14 cellular contexts compared by ENCODE assay signal in genomic region chr13:94054159-94054558, GRCh38.
A peak's percentile ranks its signal among the peaks of the same experiment; 100 is the strongest.
DNase-seq lines count a peak whose midpoint lies in the region; FAIRE-seq and TF ChIP-seq lines count a peak whose summit lies in the region.
"Had no signal": no experiment of that assay in that cellular context is flagged by ENCODE, and none has a peak within 500 bp of the region (broad histone marks: within the 10 kb centered on the region; RNA-seq: fewer than 3 reads in every experiment).

No MANE protein-coding gene starts in this region.

- H3K4me2 ChIP-seq in H1 (ENCODE audit: insufficient read depth in 1 of 2, low read depth in 2 of 2, low read length in 2 of 2) = no peak overlapping the region

- H2BK12ac ChIP-seq in H1 (ENCODE audit: low read depth, low read length) = no peak overlapping the region

- no peak overlapping the region for H3K9ac ChIP-seq in H1 (replicated peaks in 1 of 4; ENCODE audit: extremely low read depth in 1 of 4, low read depth in 3 of 4, low read length in 3 of 4)

- TF ChIP-seq EP300 in H1 (IDR thresholded peaks at IDR 0.05; ENCODE audit: borderline replicate concordance in 1 of 2, low read depth in 2 of 2, low read length in 2 of 2) = no peak

- no peaks in the 10 kb centered on the region for H3K4me1 ChIP-seq in H1 (replicated peaks in 1 of 4; ENCODE audit: control insufficient read depth in 3 of 4, insufficient read depth in 4 of 4, low read length in 3 of 4)

- H3K79me2 ChIP-seq in H1 (ENCODE audit: control insufficient read depth in 1 of 2, insufficient read depth in 2 of 2, low read length in 2 of 2) = no peaks in the 10 kb centered on the region

- H3K36me3 ChIP-seq in KOPT-K1 (ENCODE audit: insufficient read depth, low read length) (no peaks in the 10 kb centered on the region), H1 (ENCODE audit: control insufficient read depth in 2 of 4, insufficient read depth in 4 of 4, low read length in 3 of 4) (no peaks in the 10 kb centered on the region)

- no peak overlapping the region for H2AFZ ChIP-seq in H1 (ENCODE audit: low read length)

- CTCF ChIA-PET in H1 (lab: Charles Lee; ENCODE audit: partially characterized antibody) = interaction anchor here (1.3 to 2.0 kb wide), 2 partner anchors 10 to 139 kb away, joined by 4 to 8 read pairs; no protein-coding TSS in a partner anchor

- no peaks in the 10 kb centered on the region for H3K36me3 Mint-ChIP-seq in neural crest cell (ENCODE audit: low read depth)
- no peaks in the 10 kb centered on the region for H3K36me3 Mint-ChIP-seq in activated T-helper 1 cell treated with anti-CD3 and anti-CD28 coated beads, Interleukin-12 subunit alpha, Interleukin-12 subunit beta, Interleukin-2, Interleukin-4 antibody, amounts not matched to agents 30 ng/mL and 10 ng/mL and 1 ng/mL, durations not matched to agents 14 hours and 24 hours and 36 hours (ENCODE audit: low read depth)

- no peak for TF ChIP-seq CTCF in H1 (IDR thresholded peaks at IDR 0.05; ENCODE audit: control extremely low read depth in 1 of 3, insufficient read depth in 1 of 3, low read depth in 1 of 3, low read length in 3 of 3)
- TF ChIP-seq CTCF in neural crest cell (conservative IDR thresholded peaks at IDR 0.05) = no peak

- H4K91ac ChIP-seq in H1 (replicated peaks; ENCODE audit: insufficient read length, low read length) = no peak overlapping the region

- no peaks in the 10 kb centered on the region for H3K79me1 ChIP-seq in H1 (ENCODE audit: low read depth, low read length)

- H3K9me3 Mint-ChIP-seq in neural crest cell = peaks cover 4% of the 10 kb centered on the region
- no peaks in the 10 kb centered on the region for H3K9me3 Mint-ChIP-seq in activated T-helper 1 cell treated with anti-CD3 and anti-CD28 coated beads, Interleukin-12 subunit alpha, Interleukin-12 subunit beta, Interleukin-2, Interleukin-4 antibody, amounts not matched to agents 30 ng/mL and 10 ng/mL and 1 ng/mL, durations not matched to agents 14 hours and 24 hours and 36 hours
- H3K9me3 Mint-ChIP-seq: H9 had no signal

- peak overlapping the region; percentile 62; the same call in 1 of the 2 replicates for H4K8ac ChIP-seq in H1 (ENCODE audit: extremely low read depth, insufficient read depth, low read length)

- H3K23ac ChIP-seq in H1 (ENCODE audit: insufficient read length) = no peak overlapping the region

- peak overlapping the region; percentile 57 for H3K27ac Mint-ChIP-seq in neural crest cell (ENCODE audit: unreplicated experiment)
- H3K27ac Mint-ChIP-seq in activated T-helper 1 cell treated with anti-CD3 and anti-CD28 coated beads, Interleukin-12 subunit alpha, Interleukin-12 subunit beta, Interleukin-2, Interleukin-4 antibody, amounts not matched to agents 30 ng/mL and 10 ng/mL and 1 ng/mL, durations not matched to agents 14 hours and 24 hours and 36 hours = no peak overlapping the region
- H3K27ac Mint-ChIP-seq: H9 had no signal

- DNase-seq in ELF-1 (ENCODE audit: low read depth, low spot score) = peak; percentile 37
- no peak for DNase-seq in H1 (ENCODE audit: low read depth in 1 of 2, low spot score in 2 of 2)
- no peak for DNase-seq in neural crest cell (ENCODE audit: low read depth, low spot score)
- no peak for DNase-seq in HCEC 1CT
- no peak for DNase-seq in stimulated activated CD4-positive, alpha-beta T cell treated with anti-CD3 and anti-CD28 coated beads, Interleukin-2, amount 100 ng/mL, for 24 hours
- no peak for DNase-seq in AML-193 (lab: John Stamatoyannopoulos, UW)
- no peak for DNase-seq in activated T-helper 1 cell treated with anti-CD3 and anti-CD28 coated beads, Interleukin-12 subunit alpha, Interleukin-12 subunit beta, Interleukin-2, Interleukin-4 antibody, amounts not matched to agents 30 ng/mL and 10 ng/mL and 1 ng/mL, durations not matched to agents 14 hours and 24 hours and 36 hours (ENCODE audit: low spot score)
- DNase-seq: EL, H9, NCI-H146, NCI-H345, NCI-H526 treated with DMSO at 0.1 percent for 48 hours, SHP77 treated with DMSO at 0.1 percent for 48 hours had no signal

- no peak overlapping the region for H3K4me3 ChIP-seq in H1 (ENCODE audit: extremely low read depth in 1 of 4, insufficient read depth in 2 of 4, low read depth in 3 of 4, low read length in 4 of 4)

- intact Hi-C loops in activated T-helper 1 cell treated with anti-CD3 and anti-CD28 coated beads, Interleukin-12 subunit alpha, Interleukin-12 subunit beta, Interleukin-2, Interleukin-4 antibody, amounts not matched to agents 30 ng/mL and 10 ng/mL and 1 ng/mL, durations not matched to agents 14 hours and 24 hours and 36 hours (cut with micrococcal nuclease) = no loop called here

- H4K5ac ChIP-seq in H1 (ENCODE audit: insufficient read length, low read depth, low read length) = no peak overlapping the region

- no peak overlapping the region for H2BK120ac ChIP-seq in H1 (replicated peaks; ENCODE audit: low read depth, low read length)

- no peaks in the 10 kb centered on the region for H3K27me3 ChIP-seq in H1 (replicated peaks in 1 of 4; ENCODE audit: control insufficient read depth in 3 of 4, extremely low read depth in 1 of 4, insufficient read depth in 3 of 4, low read length in 3 of 4)

- no peak for TF ChIP-seq POLR2A in H1 (IDR thresholded peaks at IDR 0.05; ENCODE audit: control extremely low read depth in 1 of 2, low read depth in 2 of 2, low read length in 2 of 2)

- no peak overlapping the region for H3K4me3 Mint-ChIP-seq in neural crest cell
- no peak overlapping the region for H3K4me3 Mint-ChIP-seq in activated T-helper 1 cell treated with anti-CD3 and anti-CD28 coated beads, Interleukin-12 subunit alpha, Interleukin-12 subunit beta, Interleukin-2, Interleukin-4 antibody, amounts not matched to agents 30 ng/mL and 10 ng/mL and 1 ng/mL, durations not matched to agents 14 hours and 24 hours and 36 hours
- H3K4me3 Mint-ChIP-seq: H9 had no signal

- WGBS in H1 (ENCODE audit: extremely low coverage in 1 of 2, insufficient coverage in 1 of 2, insufficient read length in 1 of 2, insufficient replicate concordance in 2 of 2, low coverage in 1 of 2, low lambda C conversion rate in 2 of 2, missing lambda C conversion rate in 1 of 2), 2 experiments = 87% methylated on average over 9 of the region's 9 CpGs; no CpG with 5 or more reads in 1 of the 2 experiments

- H3K56ac ChIP-seq in H1 (replicated peaks; ENCODE audit: insufficient read length, low read depth, low read length) = no peak overlapping the region

- no peak overlapping the region for H2BK5ac ChIP-seq in H1 (ENCODE audit: low read depth, low read length)

- H3K18ac ChIP-seq in H1 (ENCODE audit: extremely low read depth, low read length) = no peak overlapping the region

- no peak for TF ChIP-seq RAD21 in H1 (IDR thresholded peaks at IDR 0.05 in 1 of 2, conservative IDR thresholded peaks at IDR 0.05 in 1 of 2; ENCODE audit: low read depth in 2 of 2, low read length in 2 of 2)

- H2BK15ac ChIP-seq in H1 (ENCODE audit: low read length) = no peak overlapping the region

- peaks cover 0 to 2% of the 10 kb centered on the region in 2 experiments for H4K20me1 ChIP-seq in H1 (replicated peaks in 1 of 2; ENCODE audit: control insufficient read depth in 1 of 2, insufficient read depth in 2 of 2, low read length in 2 of 2)

- no peaks in the 10 kb centered on the region for H3K27me3 Mint-ChIP-seq in neural crest cell (ENCODE audit: low read depth)
- peaks cover 5% of the 10 kb centered on the region for H3K27me3 Mint-ChIP-seq in activated T-helper 1 cell treated with anti-CD3 and anti-CD28 coated beads, Interleukin-12 subunit alpha, Interleukin-12 subunit beta, Interleukin-2, Interleukin-4 antibody, amounts not matched to agents 30 ng/mL and 10 ng/mL and 1 ng/mL, durations not matched to agents 14 hours and 24 hours and 36 hours (ENCODE audit: insufficient read depth)

- no peaks in the 10 kb centered on the region for H3K4me1 Mint-ChIP-seq in neural crest cell
- no peaks in the 10 kb centered on the region for H3K4me1 Mint-ChIP-seq in activated T-helper 1 cell treated with anti-CD3 and anti-CD28 coated beads, Interleukin-12 subunit alpha, Interleukin-12 subunit beta, Interleukin-2, Interleukin-4 antibody, amounts not matched to agents 30 ng/mL and 10 ng/mL and 1 ng/mL, durations not matched to agents 14 hours and 24 hours and 36 hours (ENCODE audit: low read depth)
- H3K4me1 Mint-ChIP-seq: H9 had no signal

- POLR2A ChIA-PET in H1 (lab: Charles Lee; ENCODE audit: partially characterized antibody) = no interaction called here

- H2BK20ac ChIP-seq in H1 (ENCODE audit: low read length) = no peak overlapping the region

- no peaks in the 10 kb centered on the region for H3K9me3 ChIP-seq in KOPT-K1 (ENCODE audit: insufficient read depth, low read length, poor library complexity, severe bottlenecking)
- H3K9me3 ChIP-seq in H1 (ENCODE audit: insufficient read depth in 2 of 2, low read depth in 1 of 2, low read length in 1 of 2) = no peaks in the 10 kb centered on the region

- H3K27ac ChIP-seq in KOPT-K1 (ENCODE audit: low read depth, low read length, poor library complexity, severe bottlenecking) (peak overlapping the region; percentile 52), H1 (ENCODE audit: low read depth, low read length) (no peak overlapping the region)

- H3K4ac ChIP-seq in H1 (replicated peaks; ENCODE audit: insufficient read length, low read depth, low read length) = no peak overlapping the region

- no peak overlapping the region for H3K14ac ChIP-seq in H1 (ENCODE audit: insufficient read length)

- no peaks in the 10 kb centered on the region for H3K23me2 ChIP-seq in H1 (ENCODE audit: low read depth, low read length)

- no peak overlapping the region for H2AK5ac ChIP-seq in H1 (ENCODE audit: low read depth, low read length)

- FAIRE-seq in H1 (lab: Jason Lieb, UNC) = no peak

TF ChIP-seq in H1, 55 proteins besides CTCF, POLR2A, EP300 and RAD21 (continues in another document):
- TF ChIP-seq ZNF274 (IDR thresholded peaks at IDR 0.05; ENCODE audit: borderline replicate concordance, extremely low read depth, low read length) (no peak), SRF (IDR thresholded peaks at IDR 0.05; ENCODE audit: low read depth, low read length) (no peak), KDM4A (IDR thresholded peaks at IDR 0.05; ENCODE audit: low read depth, low read length, severe bottlenecking) (no peak), RBBP5 (IDR thresholded peaks at IDR 0.05; ENCODE audit: borderline replicate concordance, low read depth, low read length) (no peak), CBX8 (IDR thresholded peaks at IDR 0.05; ENCODE audit: borderline replicate concordance, low read depth, low read length) (no peak), TAF1 (IDR thresholded peaks at IDR 0.05; ENCODE audit: low read depth, low read length) (no peak), NANOG (IDR thresholded peaks at IDR 0.05; ENCODE audit: insufficient read depth, low read depth, low read length, poor library complexity, severe bottlenecking) (no peak), E2F6 (IDR thresholded peaks at IDR 0.05) (no peak), TEAD4 (IDR thresholded peaks at IDR 0.05; ENCODE audit: low read depth, low read length) (no peak), YY1 (IDR thresholded peaks at IDR 0.05; ENCODE audit: low read depth, low read length) (no peak)
